19 cellular contexts compared by ENCODE assay signal in genomic region chr3:194675680-194676079, GRCh38. TPM values are rescaled to one million over a fixed set of nuclear protein-coding genes. Genes with fewer than 3 reads are reported as not detected.
DNase-seq lines count a peak whose midpoint lies in the region; ATAC-seq and TF ChIP-seq lines count a peak whose summit lies in the region.
"Had no signal": no experiment of that assay in that cellular context is flagged by ENCODE, and none has a peak within 500 bp of the region (broad histone marks: within the 10 kb centered on the region; RNA-seq: fewer than 3 reads in every experiment).

No MANE protein-coding gene starts in this region.

- peak overlapping the region; percentile 63 for H3K4me3 Mint-ChIP-seq in activated T-cell treated with anti-CD3 and anti-CD28 coated beads, Interleukin-2, amount 50 U/mL, for 4 hours
- peak overlapping the region in 1 of 3 experiments; percentile 45 for H3K4me3 Mint-ChIP-seq in nephron
- H3K4me3 Mint-ChIP-seq in type B pancreatic cell, result no peak overlapping the region
- H3K4me3 Mint-ChIP-seq in T-helper 17 cell, result no peak overlapping the region

- H2AFZ ChIP-seq in GM23248, result peak overlapping the region; percentile 88

- H4K20me1 ChIP-seq in GM23248 (ENCODE audit: insufficient read depth), result no peaks in the 10 kb centered on the region

- peaks cover 4% of the 10 kb centered on the region for H3K36me3 Mint-ChIP-seq in activated T-cell treated with anti-CD3 and anti-CD28 coated beads, Interleukin-2, amount 50 U/mL, for 4 hours (ENCODE audit: insufficient read depth)
- H3K36me3 Mint-ChIP-seq in nephron (ENCODE audit: low read depth), result no peaks in the 10 kb centered on the region
- H3K36me3 Mint-ChIP-seq in type B pancreatic cell, result no peaks in the 10 kb centered on the region
- H3K36me3 Mint-ChIP-seq in T-helper 17 cell (ENCODE audit: low read depth), result no peaks in the 10 kb centered on the region
- H3K36me3 Mint-ChIP-seq: CD4-positive, CD25-positive, alpha-beta regulatory T cell had no signal

- TF ChIP-seq CTCF in nephron (IDR thresholded peaks at IDR 0.05; ENCODE audit: unreplicated experiment in 3 of 3) (no peak), type B pancreatic cell (conservative IDR thresholded peaks at IDR 0.05) (no peak)

- in situ Hi-C loops in GM23248 (cut with MboI), result no loop called here

- WGBS in GM23248 (ENCODE audit: low coverage in 1 of 2, low lambda C conversion rate in 2 of 2, missing lambda C conversion rate in 2 of 2), 2 experiments, result 34% methylated on average over 4 of the region's 4 CpGs

- peak overlapping the region; percentile 53 for H3K4me2 ChIP-seq in GM23248 (ENCODE audit: unreplicated experiment)

- H3K79me2 ChIP-seq in GM23248 (ENCODE audit: insufficient read depth), result peaks cover 14% of the 10 kb centered on the region

- peak overlapping the region; percentile 56 for H3K4me3 ChIP-seq in GM23248
- peak overlapping the region; percentile 31 for H3K4me3 ChIP-seq in adipocyte (ENCODE audit: low read length)
- H3K4me3 ChIP-seq: transverse colon had no signal

- H3K27ac ChIP-seq in GM23248, result peak overlapping the region; percentile 57
- H3K27ac ChIP-seq: transverse colon had no signal

- H3K4me1 ChIP-seq in GM23248 (ENCODE audit: insufficient read depth) (peaks cover 20% of the 10 kb centered on the region), adipocyte (ENCODE audit: control insufficient read depth, insufficient read depth, low read length) (peaks cover 32% of the 10 kb centered on the region)

- H3K9ac ChIP-seq in GM23248 (peak overlapping the region; percentile 58), adipocyte (ENCODE audit: low read length) (no peak overlapping the region)

- DNase-seq in activated T-cell treated with anti-CD3 and anti-CD28 coated beads, Interleukin-2, amount 50 U/mL, for 4 hours, result no peak
- DNase-seq in activated T-cell treated with anti-CD3 and anti-CD28 coated beads, Interleukin-2, amount 50 U/mL, for 48 hours, result no peak
- peak; percentile 38 for DNase-seq in GM23248
- DNase-seq in adipocyte (ENCODE audit: low read depth), result no peak
- no peak for DNase-seq in type B pancreatic cell (ENCODE audit: extremely low spot score, unreplicated experiment)
- no peak for DNase-seq in NCI-H510A treated with DMSO at 0.1 percent for 48 hours (lab: John Stamatoyannopoulos, UW)
- no peak for DNase-seq in T-helper 17 cell
- DNase-seq: aorta; effector CD8-positive, alpha-beta T cell; IMR-90; mesendoderm; MM.1S; NCI-H146; NCI-H82; SHP77; transverse colon had no signal

- H3K9me3 Mint-ChIP-seq in activated T-cell treated with anti-CD3 and anti-CD28 coated beads, Interleukin-2, amount 50 U/mL, for 4 hours, result no peaks in the 10 kb centered on the region
- H3K9me3 Mint-ChIP-seq in nephron (no peaks in the 10 kb centered on the region), type B pancreatic cell (no peaks in the 10 kb centered on the region)
- H3K9me3 Mint-ChIP-seq: CD4-positive, CD25-positive, alpha-beta regulatory T cell; naive thymus-derived CD4-positive, alpha-beta T cell had no signal

- no peaks in the 10 kb centered on the region for H3K9me3 ChIP-seq in GM23248 (ENCODE audit: low read depth)
- H3K9me3 ChIP-seq in adipocyte (ENCODE audit: control insufficient read depth, low read length), result no peaks in the 10 kb centered on the region
- H3K9me3 ChIP-seq in T-helper 17 cell (ENCODE audit: control insufficient read depth, low read length, poor library complexity, severe bottlenecking), result no peaks in the 10 kb centered on the region
- H3K9me3 ChIP-seq: transverse colon had no signal

- H3K36me3 ChIP-seq in GM23248 (ENCODE audit: low read depth) (no peaks in the 10 kb centered on the region), adipocyte (ENCODE audit: control insufficient read depth, insufficient read depth, low read length, severe bottlenecking) (no peaks in the 10 kb centered on the region)
- H3K36me3 ChIP-seq: transverse colon had no signal

- peaks cover 42% of the 10 kb centered on the region for H3K4me1 Mint-ChIP-seq in activated T-cell treated with anti-CD3 and anti-CD28 coated beads, Interleukin-2, amount 50 U/mL, for 4 hours (ENCODE audit: low read depth)
- H3K4me1 Mint-ChIP-seq in nephron (peaks cover 10% of the 10 kb centered on the region), type B pancreatic cell (ENCODE audit: unreplicated experiment) (peaks cover 9% of the 10 kb centered on the region), T-helper 17 cell (peaks cover 15% of the 10 kb centered on the region)

- H3K27ac Mint-ChIP-seq in nephron (peak overlapping the region in 2 of 3 experiments; percentile 22 to 26), type B pancreatic cell (no peak overlapping the region), T-helper 17 cell (no peak overlapping the region)

- H3K9me2 ChIP-seq in GM23248 (ENCODE audit: insufficient read depth), result no peaks in the 10 kb centered on the region

- ATAC-seq in activated T-cell treated with anti-CD3 and anti-CD28 coated beads, Interleukin-2, amount 50 U/mL, for 4 hours, result peak; percentile 42 to 53
- ATAC-seq in T-helper 17 cell, result no peak
- ATAC-seq: naive thymus-derived CD4-positive, alpha-beta T cell had no signal

- peaks cover 25% of the 10 kb centered on the region for H3F3A ChIP-seq in GM23248 (ENCODE audit: insufficient read depth)

- H3K27me3 Mint-ChIP-seq in activated T-cell treated with anti-CD3 and anti-CD28 coated beads, Interleukin-2, amount 50 U/mL, for 4 hours (ENCODE audit: low read depth), result no peaks in the 10 kb centered on the region
- peaks cover 20% of the 10 kb centered on the region for H3K27me3 Mint-ChIP-seq in nephron (ENCODE audit: low read depth)
- peaks cover 41% of the 10 kb centered on the region for H3K27me3 Mint-ChIP-seq in type B pancreatic cell
- peaks cover 8% of the 10 kb centered on the region for H3K27me3 Mint-ChIP-seq in T-helper 17 cell

- H3K27me3 ChIP-seq in GM23248 (replicated peaks; ENCODE audit: insufficient read depth), result no peaks in the 10 kb centered on the region
- no peaks in the 10 kb centered on the region for H3K27me3 ChIP-seq in adipocyte (replicated peaks; ENCODE audit: control insufficient read depth, insufficient read depth, low read length)

RNA-seq across cellular contexts. Expression of gene LSG1, which starts 3.7 kb away (rescaled TPM):
- total RNA-seq in activated T-cell treated with anti-CD3 and anti-CD28 coated beads, Interleukin-2, amount 50 U/mL, for 4 hours, result 10 to 100 TPM; 68.4 to 82.0 (median 70.3) TPM
- 27.2 and 36.5 TPM in 2 replicates for total RNA-seq in GM23248 (2014; rRNA removed; shearing (Covaris generic))
- polyA plus RNA-seq in GM23248 (2016; fragmentation: Nextera tagmentation; extraction: Ambion mirVana), result 26.9 and 31.1 TPM in 2 replicates
- total RNA-seq in type B pancreatic cell (ENCODE audit: low replicate concordance) (43.8 and 45.3 TPM in 2 replicates), T-helper 17 cell (10 to 100 TPM; 42.0 to 52.6 TPM)

RNA-seq across cellular contexts. Expression of gene FAM43A, which starts 10.0 kb away (rescaled TPM):
- 10 to 100 TPM in 2 of 3 donors, 1 to 10 TPM in 1; 9.9 to 27.8 (median 19.8) TPM for total RNA-seq in activated T-cell treated with anti-CD3 and anti-CD28 coated beads, Interleukin-2, amount 50 U/mL, for 4 hours
- total RNA-seq in GM23248 (2014; rRNA removed; shearing (Covaris generic)), result 19.0 and 23.0 TPM in 2 replicates
- 8.0 and 8.8 TPM in 2 replicates for polyA plus RNA-seq in GM23248 (2016; fragmentation: Nextera tagmentation; extraction: Ambion mirVana)
- 9.3 and 13.9 TPM in 2 replicates for total RNA-seq in type B pancreatic cell (ENCODE audit: low replicate concordance)
- total RNA-seq in T-helper 17 cell, result 1 to 10 TPM; 2.9 to 5.5 TPM

RNA-seq across cellular contexts. Expression of gene TMEM44, which starts 42.5 kb away (rescaled TPM):
- 1 to 10 TPM; 1.1 to 2.4 (median 2.0) TPM for total RNA-seq in activated T-cell treated with anti-CD3 and anti-CD28 coated beads, Interleukin-2, amount 50 U/mL, for 4 hours
- 14.6 and 26.3 TPM in 2 replicates for total RNA-seq in GM23248 (2014; rRNA removed; shearing (Covaris generic))
- polyA plus RNA-seq in GM23248 (2016; fragmentation: Nextera tagmentation; extraction: Ambion mirVana), result 13.1 and 14.3 TPM in 2 replicates
- 7.9 and 22.8 TPM in 2 replicates for total RNA-seq in type B pancreatic cell (ENCODE audit: low replicate concordance)
- under 1 TPM; 0.87 to 0.94 TPM for total RNA-seq in T-helper 17 cell

Comparison
In these comparisons a context has a peak if more than half of its experiments do, and no peak if none do; other contexts are left out.
1. H3K27ac Mint-ChIP-seq: peak in nephron (2 of 3); none in type B pancreatic cell (single experiment) and T-helper 17 cell (single experiment).